19 cellular contexts compared by ENCODE assay signal in genomic region chr3:123006587-123006986, GRCh38. TPM values are rescaled to one million over a fixed set of nuclear protein-coding genes. Genes with fewer than 3 reads are reported as not detected.
DNase-seq lines count a peak whose midpoint lies in the region; ATAC-seq and TF ChIP-seq lines count a peak whose summit lies in the region.
"Had no signal": no experiment of that assay in that cellular context is flagged by ENCODE, and none has a peak within 500 bp of the region (broad histone marks: within the 10 kb centered on the region; RNA-seq: fewer than 3 reads in every experiment).

No MANE protein-coding gene starts in this region.

- H3K36me3 Mint-ChIP-seq in brain: peaks cover 9% of the 10 kb centered on the region
- no peaks in the 10 kb centered on the region for H3K36me3 Mint-ChIP-seq in stimulated activated naive B cell treated with anti-CD40 and anti-IgM and Interleukin-4, amounts not matched to agents 10 μg/mL and 1 μg/mL and 100 μg/mL, for 72 hours
- H3K36me3 Mint-ChIP-seq in activated CD8-positive, alpha-beta memory T cell treated with anti-CD3 and anti-CD28 coated beads, Interleukin-2, amount 10 ng/mL, durations not matched to agents 7 days and 5 days: no peaks in the 10 kb centered on the region
- H3K36me3 Mint-ChIP-seq: CD14-positive monocyte had no signal

- H4K20me1 ChIP-seq in BLaER1 treated with 17β-estradiol and CSF1 and Interleukin-3, amounts not matched to agents 10 nM and 100 nM: peaks cover 0 to 7% (median 0%) of the 10 kb centered on the region in 11 experiments; a peak in 3 of 22 replicates
- peaks cover 27% of the 10 kb centered on the region; the same call in 1 of the 2 replicates for H4K20me1 ChIP-seq in Karpas-422 (ENCODE audit: insufficient read depth, low read depth, low read length)

- no peaks in the 10 kb centered on the region for H3K27me3 Mint-ChIP-seq in brain
- peaks cover 42 to 59% of the 10 kb centered on the region in 2 donors for H3K27me3 Mint-ChIP-seq in stimulated activated naive B cell treated with anti-CD40 and anti-IgM and Interleukin-4, amounts not matched to agents 10 μg/mL and 1 μg/mL and 100 μg/mL, for 72 hours
- peaks cover 83% of the 10 kb centered on the region for H3K27me3 Mint-ChIP-seq in activated CD8-positive, alpha-beta memory T cell treated with anti-CD3 and anti-CD28 coated beads, Interleukin-2, amount 10 ng/mL, durations not matched to agents 7 days and 5 days

- peak overlapping the region in 9 of 11 experiments; percentile 4 to 64 (median 52); a peak in 16 of 22 replicates for H3K4me2 ChIP-seq in BLaER1 treated with 17β-estradiol and CSF1 and Interleukin-3, amounts not matched to agents 10 nM and 100 nM
- peak overlapping the region; percentile 21 for H3K4me2 ChIP-seq in Karpas-422 (ENCODE audit: low read depth, low read length, poor library complexity, severe bottlenecking)

- no peaks in the 10 kb centered on the region for H3K36me3 ChIP-seq in BLaER1 treated with 17β-estradiol and CSF1 and Interleukin-3, amounts not matched to agents 10 nM and 100 nM
- no peaks in the 10 kb centered on the region for H3K36me3 ChIP-seq in Karpas-422 (ENCODE audit: insufficient read depth, low read length)

- H3K27me3 ChIP-seq in BLaER1 treated with 17β-estradiol and CSF1 and Interleukin-3, amounts not matched to agents 10 nM and 100 nM: no peaks in the 10 kb centered on the region
- no peaks in the 10 kb centered on the region for H3K27me3 ChIP-seq in Karpas-422 (ENCODE audit: low read length)

- H3K4me3 ChIP-seq in BLaER1 treated with 17β-estradiol and CSF1 and Interleukin-3, amounts not matched to agents 10 nM and 100 nM: no peak overlapping the region
- no peak overlapping the region for H3K4me3 ChIP-seq in Karpas-422 (ENCODE audit: low read length)
- H3K4me3 ChIP-seq: GM23248 had no signal

- H3K4me1 ChIP-seq in BLaER1 treated with 17β-estradiol and CSF1 and Interleukin-3, amounts not matched to agents 10 nM and 100 nM: peaks cover 8 to 51% (median 41%) of the 10 kb centered on the region in 10 experiments; a peak in 18 of 20 replicates
- H3K4me1 ChIP-seq in Karpas-422 (ENCODE audit: low read length): peaks cover 48% of the 10 kb centered on the region

- H3K9me2 ChIP-seq in Karpas-422 (replicated peaks; ENCODE audit: insufficient read depth, low read length): no peaks in the 10 kb centered on the region

- peak overlapping the region in 3 of 5 experiments; percentile 75 to 89 (median 88) for H3K27ac Mint-ChIP-seq in brain
- no peak overlapping the region for H3K27ac Mint-ChIP-seq in stimulated activated naive B cell treated with anti-CD40 and anti-IgM and Interleukin-4, amounts not matched to agents 10 μg/mL and 1 μg/mL and 100 μg/mL, for 72 hours
- no peak overlapping the region for H3K27ac Mint-ChIP-seq in activated CD8-positive, alpha-beta memory T cell treated with anti-CD3 and anti-CD28 coated beads, Interleukin-2, amount 10 ng/mL, durations not matched to agents 7 days and 5 days
- H3K27ac Mint-ChIP-seq: CD14-positive monocyte; CD4-positive, alpha-beta T cell; CD8-positive, alpha-beta memory T cell had no signal

- no peak overlapping the region for H3K27ac ChIP-seq in BLaER1 treated with 17β-estradiol and CSF1 and Interleukin-3, amounts not matched to agents 10 nM and 100 nM
- no peak overlapping the region for H3K27ac ChIP-seq in Karpas-422 (ENCODE audit: low read length)
- H3K27ac ChIP-seq: GM23248 had no signal

- no peak overlapping the region for H3K9ac ChIP-seq in BLaER1 treated with 17β-estradiol and CSF1 and Interleukin-3, amounts not matched to agents 10 nM and 100 nM
- no peak overlapping the region for H3K9ac ChIP-seq in Karpas-422 (ENCODE audit: low read length)
- H3K9ac ChIP-seq: GM23248 had no signal

- no peaks in the 10 kb centered on the region for H3K9me3 ChIP-seq in BLaER1 treated with 17β-estradiol and CSF1 and Interleukin-3, amounts not matched to agents 10 nM and 100 nM (replicated peaks in 1 of 11)
- H3K9me3 ChIP-seq in Karpas-422 (ENCODE audit: low read length): no peaks in the 10 kb centered on the region

- CTCF ChIA-PET in activated CD8-positive, alpha-beta memory T cell treated with anti-CD3 and anti-CD28 coated beads, Interleukin-2, amount 10 ng/mL, durations not matched to agents 7 days and 5 days (lab: Charles Lee): interaction anchor here (0.7 kb wide), 1 partner anchor 553 kb away, joined by 3 read pairs; no protein-coding TSS in a partner anchor

- no peak overlapping the region for H3K4me3 Mint-ChIP-seq in brain
- no peak overlapping the region for H3K4me3 Mint-ChIP-seq in stimulated activated naive B cell treated with anti-CD40 and anti-IgM and Interleukin-4, amounts not matched to agents 10 μg/mL and 1 μg/mL and 100 μg/mL, for 72 hours
- no peak overlapping the region for H3K4me3 Mint-ChIP-seq in activated CD8-positive, alpha-beta memory T cell treated with anti-CD3 and anti-CD28 coated beads, Interleukin-2, amount 10 ng/mL, durations not matched to agents 7 days and 5 days
- H3K4me3 Mint-ChIP-seq: CD14-positive monocyte; CD4-positive, alpha-beta T cell; CD8-positive, alpha-beta memory T cell had no signal

- peak; percentile 25 to 57 for ATAC-seq in stimulated activated naive B cell treated with anti-CD40 and anti-IgM and Interleukin-4, amounts not matched to agents 10 μg/mL and 1 μg/mL and 100 μg/mL, for 72 hours (replicated peaks)
- no peak for ATAC-seq in activated CD8-positive, alpha-beta memory T cell treated with anti-CD3 and anti-CD28 coated beads, Interleukin-2, amount 10 ng/mL, durations not matched to agents 7 days and 5 days

- TF ChIP-seq CTCF in brain (conservative IDR thresholded peaks at IDR 0.05) (no peak), GM20000 (IDR thresholded peaks at IDR 0.05; ENCODE audit: extremely low read depth, missing control alignments) (no peak)

- peaks cover 0 to 4% (median 0%) of the 10 kb centered on the region in 5 experiments for H3K9me3 Mint-ChIP-seq in brain
- no peaks in the 10 kb centered on the region for H3K9me3 Mint-ChIP-seq in stimulated activated naive B cell treated with anti-CD40 and anti-IgM and Interleukin-4, amounts not matched to agents 10 μg/mL and 1 μg/mL and 100 μg/mL, for 72 hours
- H3K9me3 Mint-ChIP-seq in activated CD8-positive, alpha-beta memory T cell treated with anti-CD3 and anti-CD28 coated beads, Interleukin-2, amount 10 ng/mL, durations not matched to agents 7 days and 5 days (ENCODE audit: low read depth): no peaks in the 10 kb centered on the region
- H3K9me3 Mint-ChIP-seq: CD4-positive, alpha-beta T cell; CD8-positive, alpha-beta memory T cell had no signal

- DNase-seq in Karpas-422 (no peak), HT-29 (ENCODE audit: low spot score) (no peak), GM20000 (ENCODE audit: low spot score) (no peak)
- no peak for DNase-seq in stimulated activated naive B cell treated with anti-CD40 and anti-IgM and Interleukin-4, amounts not matched to agents 10 μg/mL and 1 μg/mL and 100 μg/mL, for 72 hours
- DNase-seq in activated CD8-positive, alpha-beta memory T cell treated with anti-CD3 and anti-CD28 coated beads, Interleukin-2, amount 10 ng/mL, durations not matched to agents 7 days and 5 days: no peak
- DNase-seq: CD4-positive, alpha-beta T cell; CD8-positive, alpha-beta memory T cell; DMS 273 treated with DMSO at 0.1 percent for 48 hours; DMS79; GF-D8; GM23248; H7; HCEC 1CT had no signal

- no peaks in the 10 kb centered on the region for H3K79me2 ChIP-seq in Karpas-422 (ENCODE audit: low read length)

- H2AFZ ChIP-seq in Karpas-422 (ENCODE audit: low read length): no peak overlapping the region
- H2AFZ ChIP-seq: GM23248 had no signal

- peaks cover 96% of the 10 kb centered on the region for H3K4me1 Mint-ChIP-seq in brain
- peaks cover 10 to 21% of the 10 kb centered on the region in 2 donors for H3K4me1 Mint-ChIP-seq in stimulated activated naive B cell treated with anti-CD40 and anti-IgM and Interleukin-4, amounts not matched to agents 10 μg/mL and 1 μg/mL and 100 μg/mL, for 72 hours
- H3K4me1 Mint-ChIP-seq in activated CD8-positive, alpha-beta memory T cell treated with anti-CD3 and anti-CD28 coated beads, Interleukin-2, amount 10 ng/mL, durations not matched to agents 7 days and 5 days: peaks cover 8% of the 10 kb centered on the region
- H3K4me1 Mint-ChIP-seq: CD8-positive, alpha-beta memory T cell had no signal

RNA-seq across cellular contexts. Expression of gene SEMA5B, which starts 21.0 kb away (rescaled TPM):
- not detected in 2 replicates for total RNA-seq in Karpas-422 (2014; rRNA removed; shearing (Covaris generic); ENCODE audit: low replicate concordance)
- 4.5 TPM for polyA plus RNA-seq in brain (ENCODE audit: insufficient read depth, low read depth, low replicate concordance)
- not detected in 2 replicates for total RNA-seq in HT-29 (2014; rRNA removed; shearing (Covaris generic))
- not detected for total RNA-seq in activated CD8-positive, alpha-beta memory T cell treated with anti-CD3 and anti-CD28 coated beads, Interleukin-2, amount 10 ng/mL, durations not matched to agents 7 days and 5 days
- total RNA-seq: A172; CD8-positive, alpha-beta memory T cell; Daoy; GM23248 had no signal
- polyA plus RNA-seq: BJ; CD14-positive monocyte; CD8-positive, alpha-beta memory T cell; GM23248 had no signal

Comparison
In these comparisons a context has a peak if more than half of its experiments do, and no peak if none do; other contexts are left out.
1. H3K27ac Mint-ChIP-seq: peak in brain (3 of 5); none in stimulated activated naive B cell treated with anti-CD40 and anti-IgM and Interleukin-4, amounts not matched to agents 10 μg/mL and 1 μg/mL and 100 μg/mL, for 72 hours (single experiment) and activated CD8-positive, alpha-beta memory T cell treated with anti-CD3 and anti-CD28 coated beads, Interleukin-2, amount 10 ng/mL, durations not matched to agents 7 days and 5 days (single experiment).